1 cellular context compared by ENCODE assay signal in genomic region chr4:153564630-153565525, GRCh38.
TF ChIP-seq lines count a peak whose summit lies in the region.

No MANE protein-coding gene starts in this region.

TF ChIP-seq in HepG2, 621 proteins besides CTCF, POLR2A, EP300 and RAD21 (continued from another document and continues in another):
- TF ChIP-seq BCL3 (CRISPR knock-in tag; IDR thresholded peaks at IDR 0.05) = no peak
- no peak for TF ChIP-seq HNRNPLL (IDR thresholded peaks at IDR 0.05; ENCODE audit: low read depth, low read length, poor library complexity, severe bottlenecking)
- no peak for TF ChIP-seq ARID2 (CRISPR knock-in tag; IDR thresholded peaks at IDR 0.05; ENCODE audit: borderline replicate concordance)
- TF ChIP-seq FOXP1 (IDR thresholded peaks at IDR 0.05) = peak; percentile 96
- TF ChIP-seq FOXP1 (CRISPR knock-in tag; IDR thresholded peaks at IDR 0.05) = peak; percentile 98
- no peak for TF ChIP-seq RORA (CRISPR knock-in tag; IDR thresholded peaks at IDR 0.05)
- TF ChIP-seq MTF2 (CRISPR knock-in tag; IDR thresholded peaks at IDR 0.05; ENCODE audit: borderline replicate concordance) = no peak
- TF ChIP-seq NFRKB (IDR thresholded peaks at IDR 0.05) = no peak
- TF ChIP-seq SALL1 (CRISPR knock-in tag; IDR thresholded peaks at IDR 0.05) = peak; percentile 92
- TF ChIP-seq ZNF280B (CRISPR knock-in tag; IDR thresholded peaks at IDR 0.05; ENCODE audit: borderline replicate concordance) = no peak
- no peak for TF ChIP-seq ZNF800 (CRISPR knock-in tag; IDR thresholded peaks at IDR 0.05)
- peak; percentile 24; the same call in 1 of the 2 replicates for TF ChIP-seq ZNF556 (CRISPR knock-in tag; IDR thresholded peaks at IDR 0.05; ENCODE audit: borderline replicate concordance)
- TF ChIP-seq HHEX (CRISPR knock-in tag; IDR thresholded peaks at IDR 0.05) = peak; percentile 40; the same call in 1 of the 2 replicates
- TF ChIP-seq ZNF775 (CRISPR knock-in tag; IDR thresholded peaks at IDR 0.05; ENCODE audit: borderline replicate concordance) = peak; percentile 87
- TF ChIP-seq ZFP1 (CRISPR knock-in tag; IDR thresholded peaks at IDR 0.05) = no peak
- peak; percentile 80 for TF ChIP-seq ZMYM3 (CRISPR knock-in tag; IDR thresholded peaks at IDR 0.05)
- peak; percentile 92 for TF ChIP-seq NCOA2 (CRISPR knock-in tag; IDR thresholded peaks at IDR 0.05)
- TF ChIP-seq PITX1 (CRISPR knock-in tag; IDR thresholded peaks at IDR 0.05) = peak; percentile 99
- TF ChIP-seq ZNF512B (CRISPR knock-in tag; IDR thresholded peaks at IDR 0.05; ENCODE audit: borderline replicate concordance) = 0 out of 2 replicates have a peak, but pooled peaks have one; percentile 72
- no peak for TF ChIP-seq ISX (CRISPR knock-in tag; conservative IDR thresholded peaks at IDR 0.05)
- no peak for TF ChIP-seq ZNF160 (CRISPR knock-in tag; IDR thresholded peaks at IDR 0.05)
- peak; percentile 95 for TF ChIP-seq HMG20A (CRISPR knock-in tag; IDR thresholded peaks at IDR 0.05; ENCODE audit: borderline replicate concordance)
- TF ChIP-seq KDM3A (CRISPR knock-in tag; IDR thresholded peaks at IDR 0.05; ENCODE audit: low read depth) = peak; percentile 88
- TF ChIP-seq, protein P1, sequence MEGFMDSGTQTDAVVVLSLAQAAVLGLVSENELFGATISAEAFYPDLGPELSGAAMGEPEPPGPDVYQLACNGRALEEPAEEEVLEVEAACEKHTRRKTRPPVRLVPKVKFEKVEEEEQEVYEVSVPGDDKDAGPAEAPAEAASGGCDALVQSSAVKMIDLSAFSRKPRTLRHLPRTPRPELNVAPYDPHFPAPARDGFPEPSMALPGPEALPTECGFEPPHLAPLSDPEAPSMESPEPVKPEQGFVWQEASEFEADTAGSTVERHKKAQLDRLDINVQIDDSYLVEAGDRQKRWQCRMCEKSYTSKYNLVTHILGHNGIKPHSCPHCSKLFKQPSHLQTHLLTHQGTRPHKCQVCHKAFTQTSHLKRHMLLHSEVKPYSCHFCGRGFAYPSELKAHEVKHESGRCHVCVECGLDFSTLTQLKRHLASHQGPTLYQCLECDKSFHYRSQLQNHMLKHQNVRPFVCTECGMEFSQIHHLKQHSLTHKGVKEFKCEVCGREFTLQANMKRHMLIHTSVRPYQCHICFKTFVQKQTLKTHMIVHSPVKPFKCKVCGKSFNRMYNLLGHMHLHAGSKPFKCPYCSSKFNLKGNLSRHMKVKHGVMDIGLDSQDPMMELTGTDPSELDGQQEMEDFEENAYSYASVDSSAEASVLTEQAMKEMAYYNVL (CRISPR knock-in tag; IDR thresholded peaks at IDR 0.05; ENCODE audit: borderline replicate concordance) = peak; percentile 98
- no peak; the same call in 1 of the 2 replicates for TF ChIP-seq ZNF431 (CRISPR knock-in tag; IDR thresholded peaks at IDR 0.05; ENCODE audit: borderline replicate concordance, low read depth)
- no peak for TF ChIP-seq PCBP1 (IDR thresholded peaks at IDR 0.05; ENCODE audit: borderline replicate concordance, low read depth, low read length)
- 0 out of 2 replicates have a peak, but pooled peaks have one; percentile 27 for TF ChIP-seq LCORL (IDR thresholded peaks at IDR 0.05)
- peak; percentile 88 for TF ChIP-seq LCORL (CRISPR knock-in tag; IDR thresholded peaks at IDR 0.05)
- TF ChIP-seq PHF21A (CRISPR knock-in tag; IDR thresholded peaks at IDR 0.05) = peak; percentile 95
- peak; percentile 91; the same call in 1 of the 2 replicates for TF ChIP-seq ZNF280D (CRISPR knock-in tag; IDR thresholded peaks at IDR 0.05)
- TF ChIP-seq HNF4A (CRISPR knock-in tag; IDR thresholded peaks at IDR 0.05) = peak; percentile 99
- TF ChIP-seq, protein P2, sequence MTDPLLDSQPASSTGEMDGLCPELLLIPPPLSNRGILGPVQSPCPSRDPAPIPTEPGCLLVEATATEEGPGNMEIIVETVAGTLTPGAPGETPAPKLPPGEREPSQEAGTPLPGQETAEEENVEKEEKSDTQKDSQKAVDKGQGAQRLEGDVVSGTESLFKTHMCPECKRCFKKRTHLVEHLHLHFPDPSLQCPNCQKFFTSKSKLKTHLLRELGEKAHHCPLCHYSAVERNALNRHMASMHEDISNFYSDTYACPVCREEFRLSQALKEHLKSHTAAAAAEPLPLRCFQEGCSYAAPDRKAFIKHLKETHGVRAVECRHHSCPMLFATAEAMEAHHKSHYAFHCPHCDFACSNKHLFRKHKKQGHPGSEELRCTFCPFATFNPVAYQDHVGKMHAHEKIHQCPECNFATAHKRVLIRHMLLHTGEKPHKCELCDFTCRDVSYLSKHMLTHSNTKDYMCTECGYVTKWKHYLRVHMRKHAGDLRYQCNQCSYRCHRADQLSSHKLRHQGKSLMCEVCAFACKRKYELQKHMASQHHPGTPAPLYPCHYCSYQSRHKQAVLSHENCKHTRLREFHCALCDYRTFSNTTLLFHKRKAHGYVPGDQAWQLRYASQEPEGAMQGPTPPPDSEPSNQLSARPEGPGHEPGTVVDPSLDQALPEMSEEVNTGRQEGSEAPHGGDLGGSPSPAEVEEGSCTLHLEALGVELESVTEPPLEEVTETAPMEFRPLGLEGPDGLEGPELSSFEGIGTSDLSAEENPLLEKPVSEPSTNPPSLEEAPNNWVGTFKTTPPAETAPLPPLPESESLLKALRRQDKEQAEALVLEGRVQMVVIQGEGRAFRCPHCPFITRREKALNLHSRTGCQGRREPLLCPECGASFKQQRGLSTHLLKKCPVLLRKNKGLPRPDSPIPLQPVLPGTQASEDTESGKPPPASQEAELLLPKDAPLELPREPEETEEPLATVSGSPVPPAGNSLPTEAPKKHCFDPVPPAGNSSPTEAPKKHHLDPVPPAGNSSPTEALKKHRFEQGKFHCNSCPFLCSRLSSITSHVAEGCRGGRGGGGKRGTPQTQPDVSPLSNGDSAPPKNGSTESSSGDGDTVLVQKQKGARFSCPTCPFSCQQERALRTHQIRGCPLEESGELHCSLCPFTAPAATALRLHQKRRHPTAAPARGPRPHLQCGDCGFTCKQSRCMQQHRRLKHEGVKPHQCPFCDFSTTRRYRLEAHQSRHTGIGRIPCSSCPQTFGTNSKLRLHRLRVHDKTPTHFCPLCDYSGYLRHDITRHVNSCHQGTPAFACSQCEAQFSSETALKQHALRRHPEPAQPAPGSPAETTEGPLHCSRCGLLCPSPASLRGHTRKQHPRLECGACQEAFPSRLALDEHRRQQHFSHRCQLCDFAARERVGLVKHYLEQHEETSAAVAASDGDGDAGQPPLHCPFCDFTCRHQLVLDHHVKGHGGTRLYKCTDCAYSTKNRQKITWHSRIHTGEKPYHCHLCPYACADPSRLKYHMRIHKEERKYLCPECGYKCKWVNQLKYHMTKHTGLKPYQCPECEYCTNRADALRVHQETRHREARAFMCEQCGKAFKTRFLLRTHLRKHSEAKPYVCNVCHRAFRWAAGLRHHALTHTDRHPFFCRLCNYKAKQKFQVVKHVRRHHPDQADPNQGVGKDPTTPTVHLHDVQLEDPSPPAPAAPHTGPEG (CRISPR knock-in tag; IDR thresholded peaks at IDR 0.05) = no peak
- no peak for TF ChIP-seq IKZF1 (IDR thresholded peaks at IDR 0.05)
- peak; percentile 87 for TF ChIP-seq DPF2 (CRISPR knock-in tag; IDR thresholded peaks at IDR 0.05; ENCODE audit: borderline replicate concordance, low read depth)
- no peak for TF ChIP-seq GLI4 (CRISPR knock-in tag; IDR thresholded peaks at IDR 0.05; ENCODE audit: borderline replicate concordance)
- TF ChIP-seq SNRNP70 (IDR thresholded peaks at IDR 0.05; ENCODE audit: low read depth, low read length) = no peak
- TF ChIP-seq, protein P3, sequence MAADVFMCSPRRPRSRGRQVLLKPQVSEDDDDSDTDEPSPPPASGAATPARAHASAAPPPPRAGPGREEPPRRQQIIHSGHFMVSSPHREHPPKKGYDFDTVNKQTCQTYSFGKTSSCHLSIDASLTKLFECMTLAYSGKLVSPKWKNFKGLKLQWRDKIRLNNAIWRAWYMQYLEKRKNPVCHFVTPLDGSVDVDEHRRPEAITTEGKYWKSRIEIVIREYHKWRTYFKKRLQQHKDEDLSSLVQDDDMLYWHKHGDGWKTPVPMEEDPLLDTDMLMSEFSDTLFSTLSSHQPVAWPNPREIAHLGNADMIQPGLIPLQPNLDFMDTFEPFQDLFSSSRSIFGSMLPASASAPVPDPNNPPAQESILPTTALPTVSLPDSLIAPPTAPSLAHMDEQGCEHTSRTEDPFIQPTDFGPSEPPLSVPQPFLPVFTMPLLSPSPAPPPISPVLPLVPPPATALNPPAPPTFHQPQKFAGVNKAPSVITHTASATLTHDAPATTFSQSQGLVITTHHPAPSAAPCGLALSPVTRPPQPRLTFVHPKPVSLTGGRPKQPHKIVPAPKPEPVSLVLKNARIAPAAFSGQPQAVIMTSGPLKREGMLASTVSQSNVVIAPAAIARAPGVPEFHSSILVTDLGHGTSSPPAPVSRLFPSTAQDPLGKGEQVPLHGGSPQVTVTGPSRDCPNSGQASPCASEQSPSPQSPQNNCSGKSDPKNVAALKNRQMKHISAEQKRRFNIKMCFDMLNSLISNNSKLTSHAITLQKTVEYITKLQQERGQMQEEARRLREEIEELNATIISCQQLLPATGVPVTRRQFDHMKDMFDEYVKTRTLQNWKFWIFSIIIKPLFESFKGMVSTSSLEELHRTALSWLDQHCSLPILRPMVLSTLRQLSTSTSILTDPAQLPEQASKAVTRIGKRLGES (CRISPR knock-in tag; IDR thresholded peaks at IDR 0.05; ENCODE audit: borderline replicate concordance) = 0 out of 2 replicates have a peak, but pooled peaks have one; percentile 52
- TF ChIP-seq RFXAP (CRISPR knock-in tag; IDR thresholded peaks at IDR 0.05; ENCODE audit: borderline replicate concordance) = no peak
